1 cellular context compared by ENCODE assay signal in the genomic region with DNA sequence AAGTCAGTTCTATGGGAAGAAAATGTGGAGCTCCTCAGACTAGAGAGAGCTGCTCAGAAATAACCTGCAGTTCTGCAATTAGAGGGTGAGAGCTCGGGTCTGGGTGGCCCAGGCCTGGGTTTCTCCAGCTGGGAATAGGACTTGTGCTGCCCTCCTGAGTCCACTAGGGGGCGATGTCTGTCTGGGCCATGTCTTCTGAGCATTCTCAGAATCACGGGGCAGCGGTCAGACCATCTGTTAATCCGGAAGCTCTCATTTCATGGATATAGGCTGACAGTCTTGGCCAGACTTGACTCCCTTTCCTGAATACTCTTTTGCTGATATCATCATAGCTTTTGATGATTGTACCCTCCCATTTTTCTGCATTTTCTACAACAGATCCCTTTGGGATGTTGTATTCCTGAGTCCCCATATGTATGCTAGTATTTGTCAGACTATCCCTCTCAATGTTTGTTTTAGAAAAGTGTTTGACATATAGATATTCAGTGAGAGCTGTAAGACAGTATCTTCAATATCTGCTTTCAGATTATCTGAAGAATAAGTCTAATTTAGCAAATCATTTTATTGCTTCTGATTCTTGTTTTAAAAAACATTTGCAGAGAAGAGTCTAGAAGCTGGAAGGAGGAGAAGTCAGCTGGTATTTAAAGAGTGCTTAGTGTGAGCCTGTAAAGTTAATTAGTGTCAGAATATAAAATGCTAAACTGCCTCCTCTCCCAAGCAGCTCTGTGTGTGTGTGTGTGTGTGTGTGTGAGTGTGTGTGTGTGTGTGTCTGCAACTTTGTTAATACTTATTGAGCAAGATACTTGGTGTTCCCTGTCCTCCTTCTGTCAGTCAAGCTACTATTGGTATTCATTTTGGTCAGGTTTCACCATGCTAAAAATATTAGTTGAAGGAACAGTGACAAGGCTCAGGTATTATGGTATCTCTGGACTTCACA.
A peak's percentile ranks its signal among the peaks of the same experiment; 100 is the strongest.
TF ChIP-seq lines count a peak whose summit lies in the region.

No MANE protein-coding gene starts in this region.

TF ChIP-seq in K562, 482 proteins besides CTCF, POLR2A, EP300 and RAD21 (continued from another document and continues in another):
- 0 out of 2 replicates have a peak, but pooled peaks have one; percentile 26 for TF ChIP-seq GABPB1 (CRISPR knock-in tag; IDR thresholded peaks at IDR 0.05)
- TF ChIP-seq SLC30A9 (CRISPR knock-in tag; IDR thresholded peaks at IDR 0.05) = no peak
- peak; percentile 42; the same call in 1 of the 2 replicates for TF ChIP-seq CTBP1 (IDR thresholded peaks at IDR 0.05; ENCODE audit: borderline replicate concordance)
- TF ChIP-seq CHD4 (IDR thresholded peaks at IDR 0.05; ENCODE audit: insufficient read depth, insufficient replicate concordance, low read depth, low read length, poor library complexity, severe bottlenecking) = no peak
- TF ChIP-seq, protein P1, sequence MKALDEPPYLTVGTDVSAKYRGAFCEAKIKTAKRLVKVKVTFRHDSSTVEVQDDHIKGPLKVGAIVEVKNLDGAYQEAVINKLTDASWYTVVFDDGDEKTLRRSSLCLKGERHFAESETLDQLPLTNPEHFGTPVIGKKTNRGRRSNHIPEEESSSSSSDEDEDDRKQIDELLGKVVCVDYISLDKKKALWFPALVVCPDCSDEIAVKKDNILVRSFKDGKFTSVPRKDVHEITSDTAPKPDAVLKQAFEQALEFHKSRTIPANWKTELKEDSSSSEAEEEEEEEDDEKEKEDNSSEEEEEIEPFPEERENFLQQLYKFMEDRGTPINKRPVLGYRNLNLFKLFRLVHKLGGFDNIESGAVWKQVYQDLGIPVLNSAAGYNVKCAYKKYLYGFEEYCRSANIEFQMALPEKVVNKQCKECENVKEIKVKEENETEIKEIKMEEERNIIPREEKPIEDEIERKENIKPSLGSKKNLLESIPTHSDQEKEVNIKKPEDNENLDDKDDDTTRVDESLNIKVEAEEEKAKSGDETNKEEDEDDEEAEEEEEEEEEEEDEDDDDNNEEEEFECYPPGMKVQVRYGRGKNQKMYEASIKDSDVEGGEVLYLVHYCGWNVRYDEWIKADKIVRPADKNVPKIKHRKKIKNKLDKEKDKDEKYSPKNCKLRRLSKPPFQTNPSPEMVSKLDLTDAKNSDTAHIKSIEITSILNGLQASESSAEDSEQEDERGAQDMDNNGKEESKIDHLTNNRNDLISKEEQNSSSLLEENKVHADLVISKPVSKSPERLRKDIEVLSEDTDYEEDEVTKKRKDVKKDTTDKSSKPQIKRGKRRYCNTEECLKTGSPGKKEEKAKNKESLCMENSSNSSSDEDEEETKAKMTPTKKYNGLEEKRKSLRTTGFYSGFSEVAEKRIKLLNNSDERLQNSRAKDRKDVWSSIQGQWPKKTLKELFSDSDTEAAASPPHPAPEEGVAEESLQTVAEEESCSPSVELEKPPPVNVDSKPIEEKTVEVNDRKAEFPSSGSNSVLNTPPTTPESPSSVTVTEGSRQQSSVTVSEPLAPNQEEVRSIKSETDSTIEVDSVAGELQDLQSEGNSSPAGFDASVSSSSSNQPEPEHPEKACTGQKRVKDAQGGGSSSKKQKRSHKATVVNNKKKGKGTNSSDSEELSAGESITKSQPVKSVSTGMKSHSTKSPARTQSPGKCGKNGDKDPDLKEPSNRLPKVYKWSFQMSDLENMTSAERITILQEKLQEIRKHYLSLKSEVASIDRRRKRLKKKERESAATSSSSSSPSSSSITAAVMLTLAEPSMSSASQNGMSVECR (CRISPR knock-in tag; IDR thresholded peaks at IDR 0.05) = no peak
- no peak for TF ChIP-seq ZNF551 (CRISPR knock-in tag; IDR thresholded peaks at IDR 0.05)
- no peak for TF ChIP-seq KLF10 (CRISPR knock-in tag; IDR thresholded peaks at IDR 0.05)
- no peak for TF ChIP-seq NFIC (IDR thresholded peaks at IDR 0.05)
- peak; percentile 28; the same call in 1 of the 2 replicates for TF ChIP-seq ARID1B (IDR thresholded peaks at IDR 0.05)
- TF ChIP-seq ZNF655 (CRISPR knock-in tag; IDR thresholded peaks at IDR 0.05) = no peak
- no peak for TF ChIP-seq ATF4 (CRISPR knock-in tag; IDR thresholded peaks at IDR 0.05)
- TF ChIP-seq, protein P2, sequence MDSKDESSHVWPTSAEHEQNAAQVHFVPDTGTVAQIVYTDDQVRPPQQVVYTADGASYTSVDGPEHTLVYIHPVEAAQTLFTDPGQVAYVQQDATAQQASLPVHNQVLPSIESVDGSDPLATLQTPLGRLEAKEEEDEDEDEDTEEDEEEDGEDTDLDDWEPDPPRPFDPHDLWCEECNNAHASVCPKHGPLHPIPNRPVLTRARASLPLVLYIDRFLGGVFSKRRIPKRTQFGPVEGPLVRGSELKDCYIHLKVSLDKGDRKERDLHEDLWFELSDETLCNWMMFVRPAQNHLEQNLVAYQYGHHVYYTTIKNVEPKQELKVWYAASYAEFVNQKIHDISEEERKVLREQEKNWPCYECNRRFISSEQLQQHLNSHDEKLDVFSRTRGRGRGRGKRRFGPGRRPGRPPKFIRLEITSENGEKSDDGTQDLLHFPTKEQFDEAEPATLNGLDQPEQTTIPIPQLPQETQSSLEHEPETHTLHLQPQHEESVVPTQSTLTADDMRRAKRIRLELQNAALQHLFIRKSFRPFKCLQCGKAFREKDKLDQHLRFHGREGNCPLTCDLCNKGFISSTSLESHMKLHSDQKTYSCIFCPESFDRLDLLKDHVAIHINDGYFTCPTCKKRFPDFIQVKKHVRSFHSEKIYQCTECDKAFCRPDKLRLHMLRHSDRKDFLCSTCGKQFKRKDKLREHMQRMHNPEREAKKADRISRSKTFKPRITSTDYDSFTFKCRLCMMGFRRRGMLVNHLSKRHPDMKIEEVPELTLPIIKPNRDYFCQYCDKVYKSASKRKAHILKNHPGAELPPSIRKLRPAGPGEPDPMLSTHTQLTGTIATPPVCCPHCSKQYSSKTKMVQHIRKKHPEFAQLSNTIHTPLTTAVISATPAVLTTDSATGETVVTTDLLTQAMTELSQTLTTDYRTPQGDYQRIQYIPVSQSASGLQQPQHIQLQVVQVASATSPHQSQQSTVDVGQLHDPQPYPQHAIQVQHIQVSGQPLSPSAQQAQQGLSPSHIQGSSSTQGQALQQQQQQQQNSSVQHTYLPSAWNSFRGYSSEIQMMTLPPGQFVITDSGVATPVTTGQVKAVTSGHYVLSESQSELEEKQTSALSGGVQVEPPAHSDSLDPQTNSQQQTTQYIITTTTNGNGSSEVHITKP (IDR thresholded peaks at IDR 0.05; ENCODE audit: partially characterized antibody) = peak; percentile 31
- TF ChIP-seq NCOA6 (IDR thresholded peaks at IDR 0.05) = no peak
- TF ChIP-seq CBX1 (IDR thresholded peaks at IDR 0.05; ENCODE audit: low read depth) = no peak
- TF ChIP-seq ZBTB43 (CRISPR knock-in tag; IDR thresholded peaks at IDR 0.05) = no peak
- TF ChIP-seq NEUROD1 (IDR thresholded peaks at IDR 0.05; ENCODE audit: borderline replicate concordance, low read depth, low read length, partially characterized antibody) = no peak
- TF ChIP-seq ZNF589 (CRISPR knock-in tag; IDR thresholded peaks at IDR 0.05; ENCODE audit: low read depth) = no peak
- no peak for TF ChIP-seq HDAC8 (tag; IDR thresholded peaks at IDR 0.05)
- TF ChIP-seq, protein P3, sequence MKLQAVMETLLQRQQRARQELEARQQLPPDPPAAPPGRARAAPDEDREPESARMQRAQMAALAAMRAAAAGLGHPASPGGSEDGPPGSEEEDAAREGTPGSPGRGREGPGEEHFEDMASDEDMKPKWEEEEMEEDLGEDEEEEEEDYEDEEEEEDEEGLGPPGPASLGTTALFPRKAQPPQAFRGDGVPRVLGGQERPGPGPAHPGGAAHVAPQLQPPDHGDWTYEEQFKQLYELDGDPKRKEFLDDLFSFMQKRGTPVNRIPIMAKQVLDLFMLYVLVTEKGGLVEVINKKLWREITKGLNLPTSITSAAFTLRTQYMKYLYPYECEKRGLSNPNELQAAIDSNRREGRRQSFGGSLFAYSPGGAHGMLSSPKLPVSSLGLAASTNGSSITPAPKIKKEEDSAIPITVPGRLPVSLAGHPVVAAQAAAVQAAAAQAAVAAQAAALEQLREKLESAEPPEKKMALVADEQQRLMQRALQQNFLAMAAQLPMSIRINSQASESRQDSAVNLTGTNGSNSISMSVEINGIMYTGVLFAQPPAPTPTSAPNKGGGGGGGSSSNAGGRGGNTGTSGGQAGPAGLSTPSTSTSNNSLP (IDR thresholded peaks at IDR 0.05; ENCODE audit: borderline replicate concordance, low read depth, low read length) = 0 out of 2 replicates have a peak, but pooled peaks have one; percentile 22
- no peak for TF ChIP-seq ZNF354B (CRISPR knock-in tag; IDR thresholded peaks at IDR 0.05)
- no peak for TF ChIP-seq HOXB6 (CRISPR knock-in tag; IDR thresholded peaks at IDR 0.05; ENCODE audit: borderline replicate concordance)
- TF ChIP-seq, protein P4, sequence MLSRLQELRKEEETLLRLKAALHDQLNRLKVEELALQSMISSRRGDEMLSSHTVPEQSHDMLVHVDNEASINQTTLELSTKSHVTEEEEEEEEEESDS (CRISPR knock-in tag; IDR thresholded peaks at IDR 0.05) = no peak
- TF ChIP-seq MCM2 (IDR thresholded peaks at IDR 0.05; ENCODE audit: low read depth) = no peak
- TF ChIP-seq, protein P5, sequence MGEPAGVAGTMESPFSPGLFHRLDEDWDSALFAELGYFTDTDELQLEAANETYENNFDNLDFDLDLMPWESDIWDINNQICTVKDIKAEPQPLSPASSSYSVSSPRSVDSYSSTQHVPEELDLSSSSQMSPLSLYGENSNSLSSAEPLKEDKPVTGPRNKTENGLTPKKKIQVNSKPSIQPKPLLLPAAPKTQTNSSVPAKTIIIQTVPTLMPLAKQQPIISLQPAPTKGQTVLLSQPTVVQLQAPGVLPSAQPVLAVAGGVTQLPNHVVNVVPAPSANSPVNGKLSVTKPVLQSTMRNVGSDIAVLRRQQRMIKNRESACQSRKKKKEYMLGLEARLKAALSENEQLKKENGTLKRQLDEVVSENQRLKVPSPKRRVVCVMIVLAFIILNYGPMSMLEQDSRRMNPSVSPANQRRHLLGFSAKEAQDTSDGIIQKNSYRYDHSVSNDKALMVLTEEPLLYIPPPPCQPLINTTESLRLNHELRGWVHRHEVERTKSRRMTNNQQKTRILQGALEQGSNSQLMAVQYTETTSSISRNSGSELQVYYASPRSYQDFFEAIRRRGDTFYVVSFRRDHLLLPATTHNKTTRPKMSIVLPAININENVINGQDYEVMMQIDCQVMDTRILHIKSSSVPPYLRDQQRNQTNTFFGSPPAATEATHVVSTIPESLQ (CRISPR knock-in tag; IDR thresholded peaks at IDR 0.05) = no peak
- no peak for TF ChIP-seq ZNF24 (IDR thresholded peaks at IDR 0.05)
- no peak for TF ChIP-seq ZNF764 (CRISPR knock-in tag; IDR thresholded peaks at IDR 0.05; ENCODE audit: low read depth)
- TF ChIP-seq NR3C1 (CRISPR knock-in tag; IDR thresholded peaks at IDR 0.05) = no peak
- no peak for TF ChIP-seq PHF21A (IDR thresholded peaks at IDR 0.05; ENCODE audit: borderline replicate concordance, low read depth)
- 0 out of 2 replicates have a peak, but pooled peaks have one; percentile 27 for TF ChIP-seq ZNF766 (CRISPR knock-in tag; conservative IDR thresholded peaks at IDR 0.05)
- TF ChIP-seq, protein P6, sequence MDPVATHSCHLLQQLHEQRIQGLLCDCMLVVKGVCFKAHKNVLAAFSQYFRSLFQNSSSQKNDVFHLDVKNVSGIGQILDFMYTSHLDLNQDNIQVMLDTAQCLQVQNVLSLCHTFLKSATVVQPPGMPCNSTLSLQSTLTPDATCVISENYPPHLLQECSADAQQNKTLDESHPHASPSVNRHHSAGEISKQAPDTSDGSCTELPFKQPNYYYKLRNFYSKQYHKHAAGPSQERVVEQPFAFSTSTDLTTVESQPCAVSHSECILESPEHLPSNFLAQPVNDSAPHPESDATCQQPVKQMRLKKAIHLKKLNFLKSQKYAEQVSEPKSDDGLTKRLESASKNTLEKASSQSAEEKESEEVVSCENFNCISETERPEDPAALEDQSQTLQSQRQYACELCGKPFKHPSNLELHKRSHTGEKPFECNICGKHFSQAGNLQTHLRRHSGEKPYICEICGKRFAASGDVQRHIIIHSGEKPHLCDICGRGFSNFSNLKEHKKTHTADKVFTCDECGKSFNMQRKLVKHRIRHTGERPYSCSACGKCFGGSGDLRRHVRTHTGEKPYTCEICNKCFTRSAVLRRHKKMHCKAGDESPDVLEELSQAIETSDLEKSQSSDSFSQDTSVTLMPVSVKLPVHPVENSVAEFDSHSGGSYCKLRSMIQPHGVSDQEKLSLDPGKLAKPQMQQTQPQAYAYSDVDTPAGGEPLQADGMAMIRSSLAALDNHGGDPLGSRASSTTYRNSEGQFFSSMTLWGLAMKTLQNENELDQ (CRISPR knock-in tag; IDR thresholded peaks at IDR 0.05; ENCODE audit: borderline replicate concordance) = no peak
- TF ChIP-seq MYBL2 (IDR thresholded peaks at IDR 0.05; ENCODE audit: low read depth) = no peak
- TF ChIP-seq MYBL2 (CRISPR knock-in tag; IDR thresholded peaks at IDR 0.05; ENCODE audit: borderline replicate concordance) = no peak
- TF ChIP-seq JUN (IDR thresholded peaks at IDR 0.05; ENCODE audit: borderline replicate concordance, low read depth, low read length) = no peak
- no peak for TF ChIP-seq JUN (CRISPR knock-in tag; IDR thresholded peaks at IDR 0.05; ENCODE audit: borderline replicate concordance)
- no peak for TF ChIP-seq ZNF197 (CRISPR knock-in tag; IDR thresholded peaks at IDR 0.05; ENCODE audit: low read depth)
- TF ChIP-seq PML (IDR thresholded peaks at IDR 0.05; ENCODE audit: low read length) = no peak
- 0 out of 2 replicates have a peak, but pooled peaks have one; percentile 43 for TF ChIP-seq ETV5 (CRISPR knock-in tag; IDR thresholded peaks at IDR 0.05; ENCODE audit: low read depth)
- peak in 1 of 2 experiments; percentile 46; a peak in 2 of 4 replicates for TF ChIP-seq MAZ (CRISPR knock-in tag; conservative IDR thresholded peaks at IDR 0.05 in 1 of 2, IDR thresholded peaks at IDR 0.05 in 1 of 2)
- TF ChIP-seq ZNF3 (CRISPR knock-in tag; IDR thresholded peaks at IDR 0.05) = no peak
- no peak for TF ChIP-seq ZNF41 (CRISPR knock-in tag; conservative IDR thresholded peaks at IDR 0.05)
